In the genomic region with DNA sequence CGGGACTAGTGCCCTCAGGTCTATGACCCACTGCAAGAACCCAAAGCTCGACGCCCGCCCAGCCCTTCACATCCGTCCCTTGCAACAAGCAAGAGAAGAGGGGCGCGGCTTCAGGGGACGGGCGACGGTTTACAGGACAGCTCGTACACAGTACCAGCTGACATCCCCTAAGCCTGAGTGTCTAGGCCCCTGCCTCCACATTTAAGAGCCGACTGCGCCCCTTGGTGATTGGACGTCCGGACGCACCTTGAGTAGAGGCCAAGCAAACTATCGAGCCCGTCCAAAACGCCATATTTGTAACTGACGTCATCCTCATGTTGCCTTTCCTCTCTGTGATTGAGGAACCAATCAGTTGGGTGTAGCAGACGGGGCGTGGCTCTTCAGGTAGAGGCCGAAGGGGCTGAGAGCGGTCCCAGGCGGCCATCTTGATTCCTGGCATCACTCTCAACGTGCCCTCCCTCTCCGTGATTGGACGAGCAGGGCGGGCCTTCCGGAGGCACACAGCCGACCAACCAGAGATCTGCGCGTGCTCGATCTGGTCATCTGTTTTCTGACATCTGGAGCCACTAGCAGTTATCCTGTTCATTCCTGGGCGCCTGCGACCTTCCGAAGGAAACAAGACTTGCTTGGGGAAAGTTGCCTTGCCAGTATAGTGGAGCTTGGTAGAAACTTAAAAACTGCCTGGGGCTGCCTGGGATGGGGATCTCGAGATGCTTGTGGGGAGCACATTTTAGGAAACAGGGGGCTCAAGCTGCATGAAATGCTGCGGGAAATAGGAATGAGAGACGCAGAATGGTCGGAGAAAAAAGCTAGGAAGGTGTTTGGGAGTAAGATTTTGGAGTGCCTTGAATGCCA, we compare ENCODE assay signal across 8 cellular contexts. TPM values are rescaled to one million over a fixed set of nuclear protein-coding genes. Genes with fewer than 3 reads are reported as not detected.
DNase-seq lines count a peak whose midpoint lies in the region; ATAC-seq, FAIRE-seq and TF ChIP-seq lines count a peak whose summit lies in the region.

No MANE protein-coding gene starts in this region.

- peak; percentile 97 for ATAC-seq in HG02840 (IDR thresholded peaks at IDR 0.05; ENCODE audit: low FRiP score, unreplicated experiment)

- H2AFZ ChIP-seq in parathyroid adenoma = peak overlapping the region; percentile 97

- peaks cover 12 to 29% of the 10 kb centered on the region in 2 donors for H3K4me1 ChIP-seq in adrenal gland (replicated peaks in 1 of 2)
- peaks cover 12% of the 10 kb centered on the region for H3K4me1 ChIP-seq in parathyroid adenoma
- H3K4me1 ChIP-seq in tibial nerve = peaks cover under 1 to 34% (median 19%) of the 10 kb centered on the region in 4 donors

- peaks cover 0 to under 1% of the 10 kb centered on the region in 2 donors for H3K36me3 ChIP-seq in adrenal gland (replicated peaks in 1 of 2)
- H3K36me3 ChIP-seq in parathyroid adenoma (ENCODE audit: control insufficient read depth, insufficient read depth, low read length) = no peaks in the 10 kb centered on the region
- peaks cover 0 to 18% (median 6%) of the 10 kb centered on the region in 3 donors for H3K36me3 ChIP-seq in tibial nerve

- peak overlapping the region; percentile 52 to 80 (median 64) for H3K4me3 ChIP-seq in adrenal gland
- peak overlapping the region; percentile 79 for H3K4me3 ChIP-seq in parathyroid adenoma (ENCODE audit: low read depth, low read length)
- peak overlapping the region; percentile 59 to 76 (median 68) for H3K4me3 ChIP-seq in tibial nerve

- H3K79me2 ChIP-seq in parathyroid adenoma = peaks cover 7% of the 10 kb centered on the region

- FAIRE-seq in GM12892 (lab: Jason Lieb, UNC) = peak; percentile 99

- H3K4me2 ChIP-seq in parathyroid adenoma (ENCODE audit: low read length) = peak overlapping the region; percentile 92

- TF ChIP-seq EP300 in tibial nerve (IDR thresholded peaks at IDR 0.05) = peak; percentile 75 to 92

- WGBS in adrenal gland, 4 donors = 0 to 1% (median 0%) methylated on average over 26 to 41 of the region's 41 CpGs
- WGBS in tibial nerve, 2 donors = 0% methylated on average over 39 to 41 of the region's 41 CpGs

- H3K27ac ChIP-seq in adrenal gland = peak overlapping the region; percentile 87 to 95 (median 94)
- H3K27ac ChIP-seq in parathyroid adenoma = peak overlapping the region; percentile 95
- peak overlapping the region; percentile 90 to 97 (median 94) for H3K27ac ChIP-seq in tibial nerve

- H3K9me3 ChIP-seq in adrenal gland (replicated peaks in 1 of 3) = no peaks in the 10 kb centered on the region
- no peaks in the 10 kb centered on the region for H3K9me3 ChIP-seq in parathyroid adenoma (ENCODE audit: control insufficient read depth, low read length)
- H3K9me3 ChIP-seq in tibial nerve = no peaks in the 10 kb centered on the region

- H3K27me3 ChIP-seq in adrenal gland (no peaks in the 10 kb centered on the region), parathyroid adenoma (ENCODE audit: control insufficient read depth, insufficient read depth, low read length) (no peaks in the 10 kb centered on the region), tibial nerve (no peaks in the 10 kb centered on the region)

- TF ChIP-seq POLR2A in GM12892 (IDR thresholded peaks at IDR 0.05; ENCODE audit: low read depth, low read length) (peak; percentile 81; the same call in 1 of the 2 replicates), adrenal gland (IDR thresholded peaks at IDR 0.05) (peak; percentile 75 to 96), tibial nerve (IDR thresholded peaks at IDR 0.05) (peak; percentile 35 to 71)

- TF ChIP-seq CTCF in adrenal gland (IDR thresholded peaks at IDR 0.05) (no peak), parathyroid adenoma (IDR thresholded peaks at IDR 0.05) (no peak), tibial nerve (IDR thresholded peaks at IDR 0.05) (no peak)

- intact Hi-C loops in adrenal gland (cut with DNase I) = loop anchor here in 1 of 2 donors (10.0 kb wide), 1 partner anchor 62 kb away; no protein-coding TSS in a partner anchor
- intact Hi-C loops in cardiac septum (cut with DNase I) = loop anchor here (1.0 to 5.0 kb wide), 2 partner anchors 54 to 126 kb away; partner anchors contain the start of gene ZNF620

- DNase-seq in GM12892 (ENCODE audit: insufficient read length) = peak; percentile 89
- DNase-seq in NCI-H1436 (lab: John Stamatoyannopoulos, UW) = peak; percentile 93
- peak; percentile 99 for DNase-seq in SW480 (ENCODE audit: low spot score)
- DNase-seq in adrenal gland = peak; percentile 98 to 100 (median 99)
- peak; percentile 99 for DNase-seq in cardiac septum (ENCODE audit: low spot score)
- DNase-seq in tibial nerve (ENCODE audit: low spot score in 2 of 2) = peak; percentile 95 to 96

- H3K9ac ChIP-seq in parathyroid adenoma = peak overlapping the region; percentile 97

RNA-seq across cellular contexts. Expression of gene RPL14, which starts 4.0 kb away (rescaled TPM):
- 2,366 TPM for polyA plus RNA-seq in GM12892 (2012; ENCODE audit: missing spikeins)
- 1,000 to 10,000 TPM in 4 of 8 donors, 100 to 1,000 TPM in 4; 235 to 1,616 (median 825) TPM for total RNA-seq in adrenal gland
- polyA plus RNA-seq in adrenal gland = 1,000 to 10,000 TPM in 2 of 3 donors, 100 to 1,000 TPM in 1; 803 to 2,243 (median 2,022) TPM
- 748 TPM for total RNA-seq in cardiac septum
- total RNA-seq in tibial nerve = 100 to 1,000 TPM; 263 to 397 (median 270) TPM

RNA-seq across cellular contexts. Expression of gene ZNF619, which starts 23.8 kb away (rescaled TPM):
- polyA plus RNA-seq in GM12892 (2012; ENCODE audit: missing spikeins) = 4.2 TPM
- total RNA-seq in adrenal gland = 10 to 100 TPM in 1 of 8 donors, 1 to 10 TPM in 6, under 1 TPM in 1; 0.79 to 11.0 (median 6.9) TPM
- 1 to 10 TPM in 2 of 3 donors, under 1 TPM in 1; 0.77 to 4.9 (median 1.2) TPM for polyA plus RNA-seq in adrenal gland
- total RNA-seq in cardiac septum = 3.6 TPM
- 1 to 10 TPM; 3.9 to 8.1 (median 4.6) TPM for total RNA-seq in tibial nerve

RNA-seq across cellular contexts. Expression of gene ZNF620, which starts 52.7 kb away (rescaled TPM):
- 3.2 TPM for polyA plus RNA-seq in GM12892 (2012; ENCODE audit: missing spikeins)
- 10 to 100 TPM in 1 of 8 donors, 1 to 10 TPM in 6, under 1 TPM in 1; 0.97 to 10.1 (median 4.2) TPM for total RNA-seq in adrenal gland
- 1 to 10 TPM; 1.3 to 2.6 (median 2.5) TPM for polyA plus RNA-seq in adrenal gland
- total RNA-seq in cardiac septum = 1.5 TPM
- 1 to 10 TPM; 1.2 to 3.3 (median 2.2) TPM for total RNA-seq in tibial nerve

Comparison
In these comparisons a context has a peak if more than half of its experiments do, and no peak if none do; other contexts are left out.
1. Peak in every context shown above with its lines: DNase-seq, ATAC-seq, H3K4me3 ChIP-seq and H3K27ac ChIP-seq.